13 cellular contexts compared by ENCODE assay signal in genomic region chr18:63186934-63187574, GRCh38.
DNase-seq lines count a peak whose midpoint lies in the region; ATAC-seq and TF ChIP-seq lines count a peak whose summit lies in the region.
"Had no signal": no experiment of that assay in that cellular context is flagged by ENCODE, and none has a peak within 500 bp of the region (broad histone marks: within the 10 kb centered on the region; RNA-seq: fewer than 3 reads in every experiment).

No MANE protein-coding gene starts in this region.

- no peak for TF ChIP-seq CTCF in epithelial cell of esophagus (IDR thresholded peaks at IDR 0.05; ENCODE audit: insufficient read depth, low read depth, low read length, missing control alignments)

- no peaks in the 10 kb centered on the region for H3K9me3 Mint-ChIP-seq in activated CD4-positive, alpha-beta T cell treated with anti-CD3 and anti-CD28 coated beads, Interleukin-2, amount 10 ng/mL, durations not matched to agents 24 days and 14 days
- peaks cover 0 to 3% of the 10 kb centered on the region in 2 donors for H3K9me3 Mint-ChIP-seq in stimulated activated naive CD8-positive, alpha-beta T cell treated with anti-CD3 and anti-CD28 coated beads, Interleukin-15, amount 100 ng/mL, for 72 hours

- peak overlapping the region; percentile 34 for H3K27ac Mint-ChIP-seq in activated CD4-positive, alpha-beta T cell treated with anti-CD3 and anti-CD28 coated beads, Interleukin-2, amount 10 ng/mL, durations not matched to agents 24 days and 14 days
- peak overlapping the region; percentile 90 to 91 for H3K27ac Mint-ChIP-seq in stimulated activated naive CD8-positive, alpha-beta T cell treated with anti-CD3 and anti-CD28 coated beads, Interleukin-15, amount 100 ng/mL, for 72 hours

- ATAC-seq in stimulated activated naive CD8-positive, alpha-beta T cell treated with anti-CD3 and anti-CD28 coated beads, Interleukin-15, amount 100 ng/mL, for 72 hours = peak; percentile 50
- ATAC-seq in HG02678 (IDR thresholded peaks at IDR 0.05; ENCODE audit: unreplicated experiment) = no peak
- no peak for ATAC-seq in GM18858 (IDR thresholded peaks at IDR 0.05; ENCODE audit: unreplicated experiment)

- H3K4me3 Mint-ChIP-seq in activated CD4-positive, alpha-beta T cell treated with anti-CD3 and anti-CD28 coated beads, Interleukin-2, amount 10 ng/mL, durations not matched to agents 24 days and 14 days = peak overlapping the region; percentile 31
- H3K4me3 Mint-ChIP-seq in stimulated activated naive CD8-positive, alpha-beta T cell treated with anti-CD3 and anti-CD28 coated beads, Interleukin-15, amount 100 ng/mL, for 72 hours = peak overlapping the region; percentile 48 to 52

- H3K4me1 Mint-ChIP-seq in activated CD4-positive, alpha-beta T cell treated with anti-CD3 and anti-CD28 coated beads, Interleukin-2, amount 10 ng/mL, durations not matched to agents 24 days and 14 days = peaks cover 62% of the 10 kb centered on the region
- H3K4me1 Mint-ChIP-seq in stimulated activated naive CD8-positive, alpha-beta T cell treated with anti-CD3 and anti-CD28 coated beads, Interleukin-15, amount 100 ng/mL, for 72 hours = peaks cover 87% of the 10 kb centered on the region

- DNase-seq in activated CD4-positive, alpha-beta T cell treated with anti-CD3 and anti-CD28 coated beads, Interleukin-2, amount 10 ng/mL, durations not matched to agents 24 days and 14 days = no peak
- DNase-seq in activated CD4-positive, alpha-beta T cell treated with anti-CD3 and anti-CD28 coated beads for 4 hours = no peak
- DNase-seq in NOMO-1 treated with dmso at 0.1 percent for 144 hours (lab: John Stamatoyannopoulos, UW; ENCODE audit: unreplicated experiment) (peak; percentile 0), epithelial cell of esophagus (ENCODE audit: low read depth) (peak; percentile 48), NCI-H1092 (lab: John Stamatoyannopoulos, UW) (no peak)
- DNase-seq in stimulated activated naive CD8-positive, alpha-beta T cell treated with anti-CD3 and anti-CD28 coated beads, Interleukin-15, amount 100 ng/mL, for 72 hours = no peak
- DNase-seq: ACHN, brain microvascular endothelial cell, NCI-H2171 treated with DMSO at 0.1 percent for 48 hours had no signal

- intact Hi-C loops in activated CD4-positive, alpha-beta T cell treated with anti-CD3 and anti-CD28 coated beads, Interleukin-2, amount 10 ng/mL, durations not matched to agents 24 days and 14 days (cut with micrococcal nuclease) = no loop called here

- no peak overlapping the region for H3K4me3 ChIP-seq in epithelial cell of esophagus (ENCODE audit: low read length)
- H3K4me3 ChIP-seq: SJSA1, skin epidermis had no signal

- H3K27me3 Mint-ChIP-seq in activated CD4-positive, alpha-beta T cell treated with anti-CD3 and anti-CD28 coated beads, Interleukin-2, amount 10 ng/mL, durations not matched to agents 24 days and 14 days = no peaks in the 10 kb centered on the region
- H3K27me3 Mint-ChIP-seq in stimulated activated naive CD8-positive, alpha-beta T cell treated with anti-CD3 and anti-CD28 coated beads, Interleukin-15, amount 100 ng/mL, for 72 hours = no peaks in the 10 kb centered on the region

- peaks cover 48% of the 10 kb centered on the region for H3K36me3 Mint-ChIP-seq in activated CD4-positive, alpha-beta T cell treated with anti-CD3 and anti-CD28 coated beads, Interleukin-2, amount 10 ng/mL, durations not matched to agents 24 days and 14 days (ENCODE audit: low read depth)

Comparison
In these comparisons a context has a peak if more than half of its experiments do, and no peak if none do; other contexts are left out.
1. DNase-seq: peak in NOMO-1 treated with dmso at 0.1 percent for 144 hours (single experiment) and epithelial cell of esophagus (single experiment); none in activated CD4-positive, alpha-beta T cell treated with anti-CD3 and anti-CD28 coated beads, Interleukin-2, amount 10 ng/mL, durations not matched to agents 24 days and 14 days (single experiment), activated CD4-positive, alpha-beta T cell treated with anti-CD3 and anti-CD28 coated beads for 4 hours (0 of 2), stimulated activated naive CD8-positive, alpha-beta T cell treated with anti-CD3 and anti-CD28 coated beads, Interleukin-15, amount 100 ng/mL, for 72 hours (0 of 2) and NCI-H1092 (single experiment).